In genomic region chr2:220856486-220856885, GRCh38 we compare ENCODE assay signal across 33 cellular contexts.
"Had no signal": no experiment of that assay in that cellular context is flagged by ENCODE, and none has a peak within 500 bp of the region (broad histone marks: within the 10 kb centered on the region; RNA-seq: fewer than 3 reads in every experiment).

No MANE protein-coding gene starts in this region.

- H3K9me3 Mint-ChIP-seq: activated CD4-positive, alpha-beta memory T cell treated with anti-CD3 and anti-CD28 coated beads for 36 hours; activated CD4-positive, alpha-beta T cell treated with anti-CD3 and anti-CD28 coated beads, Interleukin-2, amount 10 ng/mL, durations not matched to agents 24 days and 14 days; activated naive CD4-positive, alpha-beta T cell treated with anti-CD3 and anti-CD28 coated beads for 36 hours; activated naive CD4-positive, alpha-beta T cell treated with anti-CD3 and anti-CD28 coated beads, Interleukin-2, amount 50 U/mL, for 24 hours; activated naive CD8-positive, alpha-beta T cell treated with anti-CD3 and anti-CD28 coated beads for 36 hours; activated naive CD8-positive, alpha-beta T cell treated with anti-CD3 and anti-CD28 coated beads, Interleukin-2, amount 50 U/mL, for 24 hours; activated T-helper 1 cell treated with anti-CD3 and anti-CD28 coated beads, Interleukin-12 subunit alpha, Interleukin-12 subunit beta, Interleukin-2, Interleukin-4 antibody, amounts not matched to agents 30 ng/mL and 10 ng/mL and 1 ng/mL, durations not matched to agents 14 hours and 24 hours and 36 hours; activated T-helper 2 cell treated with anti-CD3 and anti-CD28 coated beads, Interferon-gamma antibody, Interleukin-2, Interleukin-4, amounts not matched to agents 10 μg/mL and 5 μg/mL and 100 μg/mL, durations not matched to agents 14 hours and 24 hours and 36 hours; central memory CD8-positive, alpha-beta T cell; effector memory CD8-positive, alpha-beta T cell; T-helper 2 cell treated with Interferon-gamma antibody and Interleukin-4, amounts not matched to agents 5 μg/mL and 100 μg/mL, for 36 hours had no signal

- DNase-seq: activated CD4-positive, alpha-beta memory T cell treated with anti-CD3 and anti-CD28 coated beads for 36 hours; activated CD4-positive, alpha-beta T cell treated with anti-CD3 and anti-CD28 coated beads for 36 hours; activated CD4-positive, alpha-beta T cell treated with anti-CD3 and anti-CD28 coated beads, Interleukin-2, amount 10 ng/mL, durations not matched to agents 24 days and 14 days; activated CD4-positive, CD25-positive, alpha-beta regulatory T cell; activated CD4-positive, CD25-positive, alpha-beta regulatory T cell treated with anti-CD3 and anti-CD28 coated beads, Interleukin-2, amount 50 U/mL, for 72 hours; activated CD8-positive, alpha-beta memory T cell treated with anti-CD3 and anti-CD28 coated beads, Interleukin-2, amount 10 ng/mL, durations not matched to agents 7 days and 5 days; activated CD8-positive, alpha-beta memory T cell treated with anti-CD3 and anti-CD28 coated beads, Interleukin-2, amount 50 U/mL, for 4 hours; activated CD8-positive, alpha-beta T cell treated with anti-CD3 and anti-CD28 coated beads, Interleukin-2, amount 10 ng/mL, durations not matched to agents 7 days and 5 days; activated effector memory CD4-positive, alpha-beta T cell treated with anti-CD3 and anti-CD28 coated beads, Interleukin-2, amount 50 U/mL, for 16 hours; activated naive CD4-positive, alpha-beta T cell treated with anti-CD3 and anti-CD28 coated beads for 36 hours; activated naive CD8-positive, alpha-beta T cell treated with anti-CD3 and anti-CD28 coated beads for 36 hours; activated naive CD8-positive, alpha-beta T cell treated with anti-CD3 and anti-CD28 coated beads, Interleukin-2, amount 50 U/mL, for 24 hours; activated T-cell treated with anti-CD3 and anti-CD28 coated beads, Interleukin-2, amount 50 U/mL, for 1 hour; activated T-cell treated with anti-CD3 and anti-CD28 coated beads, Interleukin-2, amount 50 U/mL, for 48 hours; dorsolateral prefrontal cortex; effector memory CD8-positive, alpha-beta T cell; foreskin fibroblast; gastrocnemius medialis; glutamatergic neuron; heart left ventricle; T-helper 1 cell; T-helper 17 cell; T1000; WERI-Rb-1 had no signal

- H3K36me3 Mint-ChIP-seq: activated CD4-positive, alpha-beta memory T cell treated with anti-CD3 and anti-CD28 coated beads for 36 hours; activated CD8-positive, alpha-beta memory T cell treated with anti-CD3 and anti-CD28 coated beads, Interleukin-2, amount 10 ng/mL, durations not matched to agents 7 days and 5 days; activated naive CD4-positive, alpha-beta T cell treated with anti-CD3 and anti-CD28 coated beads, Interleukin-2, amount 50 U/mL, for 24 hours; activated naive CD8-positive, alpha-beta T cell treated with anti-CD3 and anti-CD28 coated beads for 36 hours had no signal

- H3K4me1 Mint-ChIP-seq: activated CD4-positive, alpha-beta T cell treated with anti-CD3 and anti-CD28 coated beads for 36 hours; activated CD4-positive, alpha-beta T cell treated with anti-CD3 and anti-CD28 coated beads, Interleukin-2, amount 10 ng/mL, durations not matched to agents 24 days and 14 days; activated CD8-positive, alpha-beta memory T cell treated with anti-CD3 and anti-CD28 coated beads, Interleukin-2, amount 10 ng/mL, durations not matched to agents 7 days and 5 days; activated naive CD4-positive, alpha-beta T cell treated with anti-CD3 and anti-CD28 coated beads, Interleukin-2, amount 50 U/mL, for 24 hours; activated naive CD8-positive, alpha-beta T cell treated with anti-CD3 and anti-CD28 coated beads for 36 hours; activated naive CD8-positive, alpha-beta T cell treated with anti-CD3 and anti-CD28 coated beads, Interleukin-2, amount 50 U/mL, for 24 hours; central memory CD8-positive, alpha-beta T cell; T-helper 17 cell had no signal

- H3K4me3 Mint-ChIP-seq: activated CD4-positive, alpha-beta memory T cell treated with anti-CD3 and anti-CD28 coated beads for 36 hours; activated CD4-positive, alpha-beta T cell treated with anti-CD3 and anti-CD28 coated beads for 36 hours; activated CD4-positive, alpha-beta T cell treated with anti-CD3 and anti-CD28 coated beads, Interleukin-2, amount 10 ng/mL, durations not matched to agents 24 days and 14 days; activated CD8-positive, alpha-beta memory T cell treated with anti-CD3 and anti-CD28 coated beads, Interleukin-2, amount 10 ng/mL, durations not matched to agents 7 days and 5 days; activated CD8-positive, alpha-beta T cell treated with anti-CD3 and anti-CD28 coated beads, Interleukin-2, amount 10 ng/mL, durations not matched to agents 7 days and 5 days; activated naive CD4-positive, alpha-beta T cell treated with anti-CD3 and anti-CD28 coated beads for 36 hours; activated naive CD4-positive, alpha-beta T cell treated with anti-CD3 and anti-CD28 coated beads, Interleukin-2, amount 50 U/mL, for 24 hours; activated naive CD8-positive, alpha-beta T cell treated with anti-CD3 and anti-CD28 coated beads for 36 hours; activated naive CD8-positive, alpha-beta T cell treated with anti-CD3 and anti-CD28 coated beads, Interleukin-2, amount 50 U/mL, for 24 hours; activated T-helper 1 cell treated with anti-CD3 and anti-CD28 coated beads, Interleukin-12 subunit alpha, Interleukin-12 subunit beta, Interleukin-2, Interleukin-4 antibody, amounts not matched to agents 30 ng/mL and 10 ng/mL and 1 ng/mL, durations not matched to agents 14 hours and 24 hours and 36 hours; central memory CD8-positive, alpha-beta T cell; dendritic cell treated with granulocyte-macrophage colony-stimulating factor and Interleukin-4, amounts not matched to agents 40 ng/mL and 50 ng/mL, for 4 days; effector memory CD8-positive, alpha-beta T cell; T-helper 17 cell; T-helper 2 cell treated with Interferon-gamma antibody and Interleukin-4, amounts not matched to agents 5 μg/mL and 100 μg/mL, for 36 hours had no signal

- ATAC-seq: activated CD4-positive, alpha-beta T cell treated with anti-CD3 and anti-CD28 coated beads for 36 hours; activated CD8-positive, alpha-beta memory T cell treated with anti-CD3 and anti-CD28 coated beads, Interleukin-2, amount 10 ng/mL, durations not matched to agents 7 days and 5 days; activated CD8-positive, alpha-beta T cell treated with anti-CD3 and anti-CD28 coated beads, Interleukin-2, amount 10 ng/mL, durations not matched to agents 7 days and 5 days; activated naive CD8-positive, alpha-beta T cell treated with anti-CD3 and anti-CD28 coated beads, Interleukin-2, amount 50 U/mL, for 24 hours; effector memory CD8-positive, alpha-beta T cell; esophagus mucosa; gastrocnemius medialis; heart left ventricle; T-helper 17 cell had no signal

- H3K27ac Mint-ChIP-seq: activated CD4-positive, alpha-beta memory T cell treated with anti-CD3 and anti-CD28 coated beads for 36 hours; activated CD4-positive, alpha-beta T cell treated with anti-CD3 and anti-CD28 coated beads for 36 hours; activated CD4-positive, alpha-beta T cell treated with anti-CD3 and anti-CD28 coated beads, Interleukin-2, amount 10 ng/mL, durations not matched to agents 24 days and 14 days; activated CD8-positive, alpha-beta memory T cell treated with anti-CD3 and anti-CD28 coated beads, Interleukin-2, amount 10 ng/mL, durations not matched to agents 7 days and 5 days; activated CD8-positive, alpha-beta T cell treated with anti-CD3 and anti-CD28 coated beads, Interleukin-2, amount 10 ng/mL, durations not matched to agents 7 days and 5 days; activated naive CD4-positive, alpha-beta T cell treated with anti-CD3 and anti-CD28 coated beads for 36 hours; activated naive CD4-positive, alpha-beta T cell treated with anti-CD3 and anti-CD28 coated beads, Interleukin-2, amount 50 U/mL, for 24 hours; activated naive CD8-positive, alpha-beta T cell treated with anti-CD3 and anti-CD28 coated beads for 36 hours; activated naive CD8-positive, alpha-beta T cell treated with anti-CD3 and anti-CD28 coated beads, Interleukin-2, amount 50 U/mL, for 24 hours; activated T-helper 1 cell treated with anti-CD3 and anti-CD28 coated beads, Interleukin-12 subunit alpha, Interleukin-12 subunit beta, Interleukin-2, Interleukin-4 antibody, amounts not matched to agents 30 ng/mL and 10 ng/mL and 1 ng/mL, durations not matched to agents 14 hours and 24 hours and 36 hours; activated T-helper 2 cell treated with anti-CD3 and anti-CD28 coated beads, Interferon-gamma antibody, Interleukin-2, Interleukin-4, amounts not matched to agents 10 μg/mL and 5 μg/mL and 100 μg/mL, durations not matched to agents 14 hours and 24 hours and 36 hours; dendritic cell treated with granulocyte-macrophage colony-stimulating factor and Interleukin-4, amounts not matched to agents 40 ng/mL and 50 ng/mL, for 4 days; effector memory CD8-positive, alpha-beta T cell; T-helper 17 cell; T-helper 2 cell treated with Interferon-gamma antibody and Interleukin-4, amounts not matched to agents 5 μg/mL and 100 μg/mL, for 36 hours had no signal

- H3K27me3 ChIP-seq: ascending aorta, dorsolateral prefrontal cortex, gastrocnemius medialis, heart left ventricle had no signal

- H3K27ac ChIP-seq: ascending aorta, coronary artery, dorsolateral prefrontal cortex, gastrocnemius medialis, heart left ventricle, WERI-Rb-1 had no signal

- H3K27me3 Mint-ChIP-seq: activated CD4-positive, alpha-beta T cell treated with anti-CD3 and anti-CD28 coated beads, Interleukin-2, amount 10 ng/mL, durations not matched to agents 24 days and 14 days; activated CD8-positive, alpha-beta memory T cell treated with anti-CD3 and anti-CD28 coated beads, Interleukin-2, amount 10 ng/mL, durations not matched to agents 7 days and 5 days; activated naive CD8-positive, alpha-beta T cell treated with anti-CD3 and anti-CD28 coated beads for 36 hours; activated naive CD8-positive, alpha-beta T cell treated with anti-CD3 and anti-CD28 coated beads, Interleukin-2, amount 50 U/mL, for 24 hours; dendritic cell treated with granulocyte-macrophage colony-stimulating factor and Interleukin-4, amounts not matched to agents 40 ng/mL and 50 ng/mL, for 4 days had no signal

- H3K36me3 ChIP-seq: ascending aorta, gastrocnemius medialis, heart left ventricle, WERI-Rb-1 had no signal

- H3K4me1 ChIP-seq: ascending aorta, gastrocnemius medialis had no signal

- H3K9me3 ChIP-seq: ascending aorta, gastrocnemius medialis, heart left ventricle had no signal

- H3K4me3 ChIP-seq: ascending aorta, coronary artery, dorsolateral prefrontal cortex, gastrocnemius medialis, heart left ventricle had no signal
